In the genomic region with DNA sequence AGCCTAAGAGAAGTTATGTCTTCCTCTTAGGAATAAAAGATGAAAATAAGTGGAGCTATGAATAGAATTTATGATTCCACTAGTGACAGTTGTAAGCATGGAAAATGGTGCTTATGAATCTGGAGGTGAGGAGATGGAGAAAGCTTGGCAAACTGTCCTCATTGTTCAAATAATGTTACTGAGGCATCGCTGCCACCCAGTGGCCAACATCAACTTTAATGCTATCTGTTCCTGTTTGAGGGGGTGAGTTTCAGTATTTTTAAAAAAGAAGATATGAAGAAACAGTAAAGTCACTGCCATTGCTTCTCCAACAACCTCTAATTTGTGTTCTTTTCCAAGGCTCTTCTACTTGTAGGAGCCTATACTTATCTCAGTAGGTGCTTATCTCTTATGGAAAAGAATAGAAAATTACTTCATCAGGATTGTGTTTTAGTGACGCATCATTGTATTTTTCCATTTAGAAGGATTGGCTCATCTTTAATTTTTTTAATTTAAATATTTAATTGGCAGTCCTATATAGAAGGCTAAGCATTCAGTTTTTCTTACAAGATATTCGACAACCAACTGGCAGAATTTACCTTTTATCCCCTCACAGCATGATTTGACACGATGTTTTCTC, we compare ENCODE assay signal across 8 cellular contexts.
DNase-seq lines count a peak whose midpoint lies in the region; ATAC-seq and TF ChIP-seq lines count a peak whose summit lies in the region.

No MANE protein-coding gene starts in this region.

- no peaks in the 10 kb centered on the region for H3K27me3 ChIP-seq in cardiac muscle cell

- no peaks in the 10 kb centered on the region for H3K4me1 ChIP-seq in cardiac muscle cell (ENCODE audit: low read depth)

- no peak overlapping the region for H3K4me3 ChIP-seq in cardiac muscle cell

- H3K36me3 ChIP-seq in cardiac muscle cell: no peaks in the 10 kb centered on the region

- H3K27ac ChIP-seq in cardiac muscle cell: no peak overlapping the region

- TF ChIP-seq CTCF in cardiac muscle cell (IDR thresholded peaks at IDR 0.05; ENCODE audit: low read depth, low read length): peak; percentile 47

- ATAC-seq in GM18508 (IDR thresholded peaks at IDR 0.05; ENCODE audit: insufficient read depth, unreplicated experiment) (peak; percentile 56), HG03135 (IDR thresholded peaks at IDR 0.05; ENCODE audit: unreplicated experiment) (peak; percentile 71), HG02759 (IDR thresholded peaks at IDR 0.05; ENCODE audit: unreplicated experiment) (no peak)

- H3K9me3 ChIP-seq in cardiac muscle cell (ENCODE audit: low read depth): no peaks in the 10 kb centered on the region

- DNase-seq in AG20443 (ENCODE audit: low spot score) (peak; percentile 58), NCI-H69 (lab: John Stamatoyannopoulos, UW) (peak; percentile 36), cardiac muscle cell (ENCODE audit: low read depth in 1 of 2, low spot score in 1 of 2) (peak; percentile 56 to 84), renal cortical epithelial cell (ENCODE audit: low read depth) (peak; percentile 44)
- peak; percentile 13 for DNase-seq in activated naive CD4-positive, alpha-beta T cell treated with Interleukin-2 at 50 U/mL for 16 hours

Comparison
In these comparisons a context has a peak if more than half of its experiments do, and no peak if none do; other contexts are left out.
1. DNase-seq: peak in every context shown above with its lines; median percentile 70 in cardiac muscle cell; 58 in AG20443; 44 in renal cortical epithelial cell; 36 in NCI-H69; 13 in activated naive CD4-positive, alpha-beta T cell treated with Interleukin-2 at 50 U/mL for 16 hours.